Comparison of ENCODE assay signal across 7 cellular contexts in genomic region chr7:32855837-32856775, GRCh38. TPM values are rescaled to one million over a fixed set of nuclear protein-coding genes. Genes with fewer than 3 reads are reported as not detected.
A peak's percentile ranks its signal among the peaks of the same experiment; 100 is the strongest.
DNase-seq lines count a peak whose midpoint lies in the region; ATAC-seq, FAIRE-seq and TF ChIP-seq lines count a peak whose summit lies in the region.
"Not testable (repeated sequence)": the region's sequence is repeated elsewhere in the genome, so short reads cannot be mapped to it uniquely, and the experiment has no call there.

No MANE protein-coding gene starts in this region.

- H3K27me3 ChIP-seq in GM12878 (replicated peaks in 1 of 2; ENCODE audit: control insufficient read depth in 2 of 2, insufficient read depth in 2 of 2, low read length in 1 of 2); H1 (replicated peaks in 1 of 4; ENCODE audit: control insufficient read depth in 3 of 4, extremely low read depth in 1 of 4, insufficient read depth in 3 of 4, low read length in 3 of 4); heart left ventricle; psoas muscle (ENCODE audit: insufficient read depth in 3 of 3, low read length in 2 of 3): not testable (repeated sequence)

- H2AFZ ChIP-seq in GM12878 (ENCODE audit: control insufficient read depth, low read depth, low read length); H1 (ENCODE audit: low read length): not testable (repeated sequence)

- FAIRE-seq in D721Med (lab: Jason Lieb, UNC) (peak; percentile 29), GM12878 (lab: Jason Lieb, UNC) (peak; percentile 86), H1 (lab: Jason Lieb, UNC) (peak; percentile 57)

- TF ChIP-seq POLR2A in GM12878 (IDR thresholded peaks at IDR 0.05; ENCODE audit: low read depth, low read length); H1 (IDR thresholded peaks at IDR 0.05; ENCODE audit: control extremely low read depth in 1 of 2, low read depth in 2 of 2, low read length in 2 of 2); heart left ventricle (IDR thresholded peaks at IDR 0.05): not testable (repeated sequence)

- not testable (repeated sequence) for DNase-seq in D721Med (ENCODE audit: insufficient read length, low spot score); GM12878 (ENCODE audit: low read depth, low spot score); H1 (ENCODE audit: low read depth in 1 of 2, low spot score in 2 of 2); heart left ventricle; left ventricle myocardium superior; psoas muscle

- RAD21 ChIA-PET in GM12878 (lab: Charles Lee; ENCODE audit: unreplicated experiment) = not testable (repeated sequence)

- not testable (repeated sequence) for H2BK12ac ChIP-seq in H1 (ENCODE audit: low read depth, low read length)

- H3K23ac ChIP-seq in H1 (ENCODE audit: insufficient read length) = not testable (repeated sequence)

- H3K18ac ChIP-seq in H1 (ENCODE audit: extremely low read depth, low read length) = not testable (repeated sequence)

- H3K4ac ChIP-seq in H1 (replicated peaks; ENCODE audit: insufficient read length, low read depth, low read length) = not testable (repeated sequence)

- not testable (repeated sequence) for H3K9me3 ChIP-seq in HEK293 (ENCODE audit: control insufficient read depth, insufficient read depth, low read depth, low read length); GM12878 (replicated peaks; ENCODE audit: control insufficient read depth, insufficient read depth, low read length); H1 (ENCODE audit: insufficient read depth in 2 of 2, low read depth in 1 of 2, low read length in 1 of 2); heart left ventricle; psoas muscle

- not testable (repeated sequence) for H4K20me1 ChIP-seq in GM12878 (ENCODE audit: control insufficient read depth, insufficient read depth); H1 (replicated peaks in 1 of 2; ENCODE audit: control insufficient read depth in 1 of 2, insufficient read depth in 2 of 2, low read length in 2 of 2)

- not testable (repeated sequence) for H3K79me2 ChIP-seq in GM12878 (ENCODE audit: control insufficient read depth, insufficient read depth, low read length); H1 (ENCODE audit: control insufficient read depth in 1 of 2, insufficient read depth in 2 of 2, low read length in 2 of 2)

- not testable (repeated sequence) for BruUV-seq in GM12878 (replicated peaks; lab: Mats Ljungman, UMichigan)

- not testable (repeated sequence) for H2BK20ac ChIP-seq in H1 (ENCODE audit: low read length)

- CTCF ChIA-PET in HEK293 (lab: Yijun Ruan, JAX) (interaction anchor here (2.7 kb wide), 1 partner anchor 10 kb away, joined by 11 read pairs; no protein-coding TSS in a partner anchor), GM12878 (lab: Yijun Ruan, JAX) (interaction anchor here (2.5 kb wide), 1 partner anchor 10 kb away, joined by 18 read pairs; no protein-coding TSS in a partner anchor), H1 (lab: Charles Lee; ENCODE audit: partially characterized antibody) (interaction anchor here (4.6 kb wide), 1 partner anchor 10 kb away, joined by 23 read pairs; no protein-coding TSS in a partner anchor)

- not testable (repeated sequence) for TF ChIP-seq EP300 in GM12878 (IDR thresholded peaks at IDR 0.05; ENCODE audit: borderline replicate concordance in 1 of 2, control insufficient read depth in 1 of 2, low read depth in 2 of 2, low read length in 2 of 2); H1 (IDR thresholded peaks at IDR 0.05; ENCODE audit: borderline replicate concordance in 1 of 2, low read depth in 2 of 2, low read length in 2 of 2)

- H3K14ac ChIP-seq in H1 (ENCODE audit: insufficient read length) = not testable (repeated sequence)

- in situ Hi-C loops in GM12878 (cut with MboI) = not testable (repeated sequence)

- not testable (repeated sequence) for ATAC-seq in GM12878
- ATAC-seq in heart left ventricle (peak in 3 of 4 donors; percentile 27 to 53 (median 43)), left ventricle myocardium superior (peak; percentile 70), psoas muscle (peak in 3 of 4 donors; percentile 40 to 55 (median 42))

- H3K79me1 ChIP-seq in H1 (ENCODE audit: low read depth, low read length) = not testable (repeated sequence)

- H2BK120ac ChIP-seq in H1 (replicated peaks; ENCODE audit: low read depth, low read length) = not testable (repeated sequence)

- not testable (repeated sequence) for H3K56ac ChIP-seq in H1 (replicated peaks; ENCODE audit: insufficient read length, low read depth, low read length)

- not testable (repeated sequence) for H3K27ac ChIP-seq in HEK293 (ENCODE audit: extremely low read depth, low read depth, low read length); GM12878 (ENCODE audit: control insufficient read depth, insufficient read depth); H1 (ENCODE audit: low read depth, low read length); heart left ventricle; psoas muscle

- not testable (repeated sequence) for H4K91ac ChIP-seq in H1 (replicated peaks; ENCODE audit: insufficient read length, low read length)

- SMC1A ChIA-PET in GM12878 (lab: Charles Lee; ENCODE audit: uncharacterized antibody, unreplicated experiment) = not testable (repeated sequence)

- intact Hi-C loops in GM12878 (cut with micrococcal nuclease; ENCODE audit: unreplicated experiment); heart left ventricle (cut with DNase I); left ventricle myocardium superior (cut with micrococcal nuclease); psoas muscle (cut with DNase I): not testable (repeated sequence)

- POLR2A ChIA-PET in HEK293 (lab: Yijun Ruan, JAX); GM12878 (lab: Charles Lee); H1 (lab: Charles Lee; ENCODE audit: partially characterized antibody): not testable (repeated sequence)

- H4K5ac ChIP-seq in H1 (ENCODE audit: insufficient read length, low read depth, low read length) = not testable (repeated sequence)

- H3K23me2 ChIP-seq in H1 (ENCODE audit: low read depth, low read length) = not testable (repeated sequence)

- TF ChIP-seq CTCF in D721Med (IDR thresholded peaks at IDR 0.05; ENCODE audit: insufficient read depth, missing control alignments); HEK293 (tag by site-specific recombination; IDR thresholded peaks at IDR 0.05); GM12878 (IDR thresholded peaks at IDR 0.05 in 2 of 3, conservative IDR thresholded peaks at IDR 0.05 in 1 of 3; ENCODE audit: control insufficient read depth in 2 of 3, extremely low read depth in 1 of 3, insufficient read depth in 1 of 3, low read depth in 3 of 3, low read length in 3 of 3); H1 (IDR thresholded peaks at IDR 0.05; ENCODE audit: control extremely low read depth in 1 of 3, insufficient read depth in 1 of 3, low read depth in 1 of 3, low read length in 3 of 3); heart left ventricle (IDR thresholded peaks at IDR 0.05); psoas muscle (IDR thresholded peaks at IDR 0.05): not testable (repeated sequence)

- not testable (repeated sequence) for H2BK15ac ChIP-seq in H1 (ENCODE audit: low read length)

- not testable (repeated sequence) for H3K36me3 ChIP-seq in HEK293 (ENCODE audit: control insufficient read depth in 2 of 2, insufficient read depth in 1 of 2, low read length in 2 of 2); GM12878 (ENCODE audit: control insufficient read depth in 2 of 2, insufficient read depth in 2 of 2, low read length in 1 of 2); H1 (ENCODE audit: control insufficient read depth in 2 of 4, insufficient read depth in 4 of 4, low read length in 3 of 4); heart left ventricle; psoas muscle (ENCODE audit: insufficient read depth in 1 of 2, low read depth in 1 of 2)

- WGBS in GM12878 (ENCODE audit: insufficient coverage, insufficient replicate concordance, low lambda C conversion rate, missing lambda C conversion rate) = 32% methylated on average over 8 of the region's 9 CpGs
- WGBS in H1 (ENCODE audit: extremely low coverage in 1 of 2, insufficient coverage in 1 of 2, insufficient read length in 1 of 2, insufficient replicate concordance in 2 of 2, low coverage in 1 of 2, low lambda C conversion rate in 2 of 2, missing lambda C conversion rate in 1 of 2), 2 experiments = 63% methylated on average over 8 of the region's 9 CpGs; no CpG with 5 or more reads in 1 of the 2 experiments
- WGBS in heart left ventricle, 4 donors = 34 to 55% (median 48%) methylated on average over 8 to 9 of the region's 9 CpGs
- 39 to 49% (median 44%) methylated on average over 8 of the region's 9 CpGs for WGBS in psoas muscle, 3 donors

- H3K4me1 ChIP-seq in HEK293 (ENCODE audit: control insufficient read depth, insufficient read depth, low read length); GM12878 (ENCODE audit: control insufficient read depth, insufficient read depth, low read length); H1 (replicated peaks in 1 of 4; ENCODE audit: control insufficient read depth in 3 of 4, insufficient read depth in 4 of 4, low read length in 3 of 4); psoas muscle: not testable (repeated sequence)
- H3K4me1 ChIP-seq in heart left ventricle = peaks cover 0 to 15% (median 3%) of the 10 kb centered on the region in 12 donors

- not testable (repeated sequence) for TF ChIP-seq RAD21 in GM12878 (IDR thresholded peaks at IDR 0.05; ENCODE audit: insufficient read depth, low read depth, low read length); H1 (IDR thresholded peaks at IDR 0.05 in 1 of 2, conservative IDR thresholded peaks at IDR 0.05 in 1 of 2; ENCODE audit: low read depth in 2 of 2, low read length in 2 of 2)

- not testable (repeated sequence) for H3K4me3 ChIP-seq in HEK293 (ENCODE audit: low read depth, low read length); GM12878; H1 (ENCODE audit: extremely low read depth in 1 of 4, insufficient read depth in 2 of 4, low read depth in 3 of 4, low read length in 4 of 4); heart left ventricle; psoas muscle

- H4K8ac ChIP-seq in H1 (ENCODE audit: extremely low read depth, insufficient read depth, low read length) = not testable (repeated sequence)

- not testable (repeated sequence) for H2BK5ac ChIP-seq in H1 (ENCODE audit: low read depth, low read length)

- H3K4me2 ChIP-seq in GM12878 (ENCODE audit: control insufficient read depth, insufficient read depth); H1 (ENCODE audit: insufficient read depth in 1 of 2, low read depth in 2 of 2, low read length in 2 of 2): not testable (repeated sequence)

- not testable (repeated sequence) for H3K9ac ChIP-seq in GM12878 (ENCODE audit: control insufficient read depth, insufficient read depth, low read length); H1 (replicated peaks in 1 of 4; ENCODE audit: extremely low read depth in 1 of 4, low read depth in 3 of 4, low read length in 3 of 4)

- H2AK5ac ChIP-seq in H1 (ENCODE audit: low read depth, low read length) = not testable (repeated sequence)

RNA-seq across cellular contexts. Expression of gene KBTBD2, which starts 35.5 kb away (rescaled TPM):
- total RNA-seq in GM12878 (2013; cell fraction: nucleolus; rRNA removed) = 66.7 and 71.4 TPM in 2 replicates
- 20.0 and 20.2 TPM in 2 replicates for total RNA-seq in GM12878 (2014; rRNA removed)
- total RNA-seq in GM12878 (2014; rRNA removed; fragmentation: Illumina TruSeq; extraction: Trizol) = 18.9 and 19.5 TPM in 2 replicates
- 11.8 and 16.0 TPM in 2 replicates for total RNA-seq in GM12878 (2021)
- polyA plus RNA-seq in GM12878 (2011; ENCODE audit: low read depth) = 10.7 TPM
- 22.3 and 31.5 TPM in 2 replicates for polyA plus RNA-seq in GM12878 (2011; rRNA removed)
- 9.0 and 12.0 TPM in 2 replicates for polyA plus RNA-seq in GM12878 (2011; cell fraction: cytosol; rRNA removed)
- polyA plus RNA-seq in GM12878 (2011; cell fraction: nucleus; rRNA removed) = 19.2 and 19.8 TPM in 2 replicates
- polyA plus RNA-seq in GM12878 (2012) = 12.0 and 12.3 TPM in 2 replicates
- 16.9 and 21.7 TPM in 2 replicates for polyA plus RNA-seq in GM12878 (2014; fragmentation: Illumina TruSeq; extraction: Trizol)
- polyA plus RNA-seq in GM12878 (2014; fragmentation: Nextera tagmentation; extraction: Ambion mirVana) = 1 to 10 TPM; 8.1 to 8.3 TPM
- 14.5 and 16.4 TPM in 2 replicates for polyA plus RNA-seq in GM12878 (2014; rRNA removed)
- polyA plus RNA-seq in GM12878 (2016; fragmentation: Nextera tagmentation; extraction: Ambion mirVana) = 10 to 100 TPM; 11.9 to 12.4 TPM
- 33.3 and 57.5 TPM in 2 replicates for polyA minus RNA-seq in GM12878 (2011; rRNA and poly(A)+ RNA removed)
- polyA minus RNA-seq in GM12878 (2011; cell fraction: cytosol; rRNA and poly(A)+ RNA removed) = 9.5 and 15.2 TPM in 2 replicates
- polyA minus RNA-seq in GM12878 (2011; cell fraction: nucleus; rRNA and poly(A)+ RNA removed) = 15.0 and 19.3 TPM in 2 replicates
- total RNA-seq in H1 (2021; fragmentation: NEBNext Ultra II Directional; extraction: Animal tissue kit (Norgen Biotek cat#: 25700)) = 23.4 and 25.7 TPM in 2 replicates
- 7.4 and 13.1 TPM in 2 replicates for polyA plus RNA-seq in H1 (2011; rRNA removed)
- polyA plus RNA-seq in H1 (2011; cell fraction: cytosol; rRNA removed) = 11.2 TPM
- 7.3 TPM for polyA plus RNA-seq in H1 (2011; cell fraction: nucleus; rRNA removed)
- polyA plus RNA-seq in H1 (2012, experiment 1 of 2) = 14.4 to 25.4 TPM (median 18.4 TPM) in 4 replicates
- polyA plus RNA-seq in H1 (2012, experiment 2 of 2) = 2.8 TPM
- polyA plus RNA-seq in H1 (2013, experiment 1 of 2) = 11.5 TPM
- 11.6 TPM for polyA plus RNA-seq in H1 (2013, experiment 2 of 2)
- 17.3 and 28.9 TPM in 2 replicates for polyA minus RNA-seq in H1 (2011; rRNA and poly(A)+ RNA removed)
- 13.6 TPM for polyA minus RNA-seq in H1 (2011; cell fraction: cytosol; rRNA and poly(A)+ RNA removed)
- polyA minus RNA-seq in H1 (2011; cell fraction: nucleus; rRNA and poly(A)+ RNA removed) = 19.3 TPM
- total RNA-seq in heart left ventricle = 10 to 100 TPM; 21.4 to 39.3 (median 28.6) TPM
- polyA plus RNA-seq in heart left ventricle = 10 to 100 TPM; 10.4 to 23.4 TPM
- total RNA-seq in left ventricle myocardium superior = 25.5 TPM
- 10 to 100 TPM; 27.7 to 65.6 (median 40.4) TPM for total RNA-seq in psoas muscle
- 10 to 100 TPM; 25.6 to 69.6 (median 32.4) TPM for polyA plus RNA-seq in psoas muscle
